In the genomic region with DNA sequence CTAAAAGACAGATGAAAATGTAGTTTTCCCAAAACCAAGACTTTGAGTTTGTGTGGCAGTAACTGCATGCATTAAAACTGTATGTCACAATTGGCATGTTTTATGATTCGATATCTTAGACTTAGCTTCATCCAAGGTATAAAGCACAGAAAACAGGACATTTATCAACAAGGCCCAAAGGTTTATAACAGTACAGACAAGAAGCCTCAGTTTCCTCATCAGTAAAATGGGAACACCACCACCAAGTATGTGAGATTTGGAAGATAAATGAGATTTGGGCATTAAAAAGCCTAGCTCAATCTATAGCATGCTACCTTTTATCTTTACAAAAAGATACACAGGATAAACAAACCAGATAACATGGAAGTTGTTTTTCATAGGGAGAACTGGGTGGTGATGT, we compare ENCODE assay signal across 8 cellular contexts.
"Had no signal": no experiment of that assay in that cellular context is flagged by ENCODE, and none has a peak within 500 bp of the region (broad histone marks: within the 10 kb centered on the region; RNA-seq: fewer than 3 reads in every experiment).

No MANE protein-coding gene starts in this region.

- H3K4me3 ChIP-seq: GM12878 had no signal

- FAIRE-seq: G401.6, GM12878, GM12891, GM12892, GM18507, GM19239 had no signal

- ATAC-seq: GM12878 had no signal

- DNase-seq: GDM1, GF-D8 had no signal
